Comparison of ENCODE assay signal across 1 cellular context in genomic region chrX:153381684-153382532, GRCh38.
A peak's percentile ranks its signal among the peaks of the same experiment; 100 is the strongest.
TF ChIP-seq lines count a peak whose summit lies in the region.

No MANE protein-coding gene starts in this region.

TF ChIP-seq in SK-N-SH, 30 proteins besides CTCF, POLR2A, EP300 and RAD21:
- TF ChIP-seq SMC3 (IDR thresholded peaks at IDR 0.05; ENCODE audit: low read depth, low read length) (peak; percentile 35; the same call in 1 of the 2 replicates), FOSL2 (IDR thresholded peaks at IDR 0.05; ENCODE audit: borderline replicate concordance, low read depth) (no peak)
